8 cellular contexts compared by ENCODE assay signal in the genomic region with DNA sequence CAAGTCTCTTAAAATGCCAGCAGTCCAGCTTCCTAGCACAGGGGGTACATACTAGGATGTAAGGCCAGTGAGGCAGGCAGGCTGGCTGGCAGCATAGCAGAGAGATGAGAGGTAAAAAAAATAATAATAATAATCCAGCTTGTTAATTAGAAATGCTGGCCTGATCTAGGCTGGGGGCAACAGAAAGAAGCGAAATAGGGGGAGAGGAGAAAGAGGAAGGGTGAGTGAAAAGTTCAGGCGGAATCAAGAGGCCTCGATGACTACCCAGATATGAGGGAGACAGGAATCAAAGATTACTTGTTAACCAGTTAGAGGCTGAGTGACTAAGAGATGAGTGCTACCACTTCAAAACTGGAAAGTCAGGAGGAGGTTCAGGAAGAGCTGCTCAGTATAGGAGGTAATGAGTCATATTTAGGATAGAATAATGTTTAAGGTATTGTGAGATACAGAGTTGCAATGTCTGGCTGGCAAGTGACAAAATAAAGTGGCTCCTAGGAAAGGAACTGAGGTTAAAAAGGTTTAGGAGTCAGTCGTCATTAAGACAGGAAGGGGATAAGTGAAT. TPM values are rescaled to one million over a fixed set of nuclear protein-coding genes. Genes with fewer than 3 reads are reported as not detected.
A peak's percentile ranks its signal among the peaks of the same experiment; 100 is the strongest.
DNase-seq lines count a peak whose midpoint lies in the region; ATAC-seq and TF ChIP-seq lines count a peak whose summit lies in the region.

No MANE protein-coding gene starts in this region.

- H3K27ac ChIP-seq in AG04450 (ENCODE audit: low read depth, low read length), result peak overlapping the region; percentile 67

- peak overlapping the region; percentile 4 for H3K27ac Mint-ChIP-seq in activated B cell treated with CpG ODN at 0.5 μM for 24 hours

- no peak for TF ChIP-seq CTCF in AG04450 (IDR thresholded peaks at IDR 0.05; ENCODE audit: low read depth, low read length)
- no peak for TF ChIP-seq CTCF in activated B cell treated with CpG ODN at 0.5 μM for 24 hours (IDR thresholded peaks at IDR 0.05)
- TF ChIP-seq CTCF in lower leg skin (IDR thresholded peaks at IDR 0.05), result no peak

- peaks cover 35% of the 10 kb centered on the region for H3K36me3 Mint-ChIP-seq in activated B cell treated with CpG ODN at 0.5 μM for 24 hours (ENCODE audit: low read depth)

- no peaks in the 10 kb centered on the region for H3K36me3 ChIP-seq in iPS-15b (ENCODE audit: control insufficient read depth, insufficient read depth, low read length)

- POLR2A ChIA-PET in AG04450 (lab: Yijun Ruan, JAX) (interaction anchor here (0.5 kb wide), 1 partner anchor 138 kb away, joined by 4 read pairs; no protein-coding TSS in a partner anchor), activated B cell treated with CpG ODN at 0.5 μM for 24 hours (lab: Charles Lee) (interaction anchor here (1.7 kb wide), 1 partner anchor 127 kb away, joined by 4 read pairs; no protein-coding TSS in a partner anchor)

- H3K27me3 ChIP-seq in AG04450 (ENCODE audit: control insufficient read depth, insufficient read depth, low read length) (no peaks in the 10 kb centered on the region), iPS-15b (ENCODE audit: control insufficient read depth, insufficient read depth, low read length) (no peaks in the 10 kb centered on the region)

- no peak overlapping the region for H3K4me3 Mint-ChIP-seq in activated B cell treated with CpG ODN at 0.5 μM for 24 hours

- H3K9me3 ChIP-seq in AG04450 (ENCODE audit: control insufficient read depth, insufficient read depth, low read length) (no peaks in the 10 kb centered on the region), iPS-15b (ENCODE audit: control insufficient read depth, insufficient read depth, low read length) (no peaks in the 10 kb centered on the region)

- H3K9me3 Mint-ChIP-seq in activated B cell treated with CpG ODN at 0.5 μM for 24 hours, result no peaks in the 10 kb centered on the region

- H3K4me1 Mint-ChIP-seq in activated B cell treated with CpG ODN at 0.5 μM for 24 hours, result peaks cover 47% of the 10 kb centered on the region

- TF ChIP-seq POLR2A in lower leg skin (IDR thresholded peaks at IDR 0.05), result no peak

- H3K4me1 ChIP-seq in iPS-15b (ENCODE audit: control insufficient read depth, insufficient read depth, low read length), result no peaks in the 10 kb centered on the region

- H3K27me3 Mint-ChIP-seq in activated B cell treated with CpG ODN at 0.5 μM for 24 hours, result no peaks in the 10 kb centered on the region

- H3K9ac ChIP-seq in iPS-15b (ENCODE audit: low read depth, low read length), result peak overlapping the region; percentile 40

- DNase-seq in AG04450 (ENCODE audit: low read depth, low spot score), result no peak
- peak; percentile 94 for DNase-seq in HCEC 1CT
- no peak for DNase-seq in activated B cell treated with CpG ODN at 0.5 μM for 24 hours
- no peak for DNase-seq in NCI-H1048 (lab: John Stamatoyannopoulos, UW)
- no peak for DNase-seq in lower leg skin (ENCODE audit: low spot score in 2 of 2)
- DNase-seq in hepatic stellate cell (ENCODE audit: low spot score), result no peak

- no peak overlapping the region for H3K4me3 ChIP-seq in AG04450 (ENCODE audit: low read depth, low read length)
- H3K4me3 ChIP-seq in iPS-15b (ENCODE audit: low read depth, low read length), result no peak overlapping the region
- no peak overlapping the region for H3K4me3 ChIP-seq in lower leg skin (ENCODE audit: low read depth, poor library complexity, severe bottlenecking)

- ATAC-seq in activated B cell treated with CpG ODN at 0.5 μM for 24 hours (ENCODE audit: low read depth) (no peak), HG03378 (IDR thresholded peaks at IDR 0.05; ENCODE audit: unreplicated experiment) (no peak)

- intact Hi-C loops in activated B cell treated with CpG ODN at 0.5 μM for 24 hours (cut with micrococcal nuclease), result loop anchor here (1.0 to 10.0 kb wide), 6 partner anchors 14 to 1488 kb away; a partner anchor contains a TSS
- intact Hi-C loops in lower leg skin (cut with DNase I; ENCODE audit: low total_unique reads), result loop anchor here (10.0 kb wide), 1 partner anchor 332 kb away; no protein-coding TSS in a partner anchor

- 43 to 54% methylated on average over 4 of the region's 4 CpGs for WGBS in lower leg skin, 2 donors

- CTCF ChIA-PET in AG04450 (lab: Charles Lee) (interaction anchor here (0.6 to 5.8 kb wide), 34 partner anchors 9 to 446 kb away, joined by 3 to 133 read pairs (median 4); a partner anchor contains a TSS), activated B cell treated with CpG ODN at 0.5 μM for 24 hours (lab: Charles Lee) (interaction anchor here (0.9 to 3.4 kb wide), 11 partner anchors 9 to 237 kb away, joined by 3 to 46 read pairs (median 5); no protein-coding TSS in a partner anchor)

RNA-seq across cellular contexts. Expression of a gene that starts 2.8 kb away (rescaled TPM):
- 4.8 and 7.3 TPM in 2 replicates for polyA plus RNA-seq in AG04450 (2011; rRNA removed)
- 6.0 and 9.3 TPM in 2 replicates for polyA minus RNA-seq in AG04450 (2011; rRNA and poly(A)+ RNA removed)
- total RNA-seq in activated B cell treated with CpG ODN at 0.5 μM for 24 hours (11.8 and 12.4 TPM in 2 replicates), lower leg skin (10 to 100 TPM in 1 of 4 donors, 1 to 10 TPM in 3; 5.6 to 14.5 (median 9.2) TPM)

RNA-seq across cellular contexts. Expression of a gene that starts 28.2 kb away (rescaled TPM):
- 0.05 and 0.06 TPM in 2 replicates for polyA plus RNA-seq in AG04450 (2011; rRNA removed)
- not detected in 2 replicates for polyA minus RNA-seq in AG04450 (2011; rRNA and poly(A)+ RNA removed)
- total RNA-seq in activated B cell treated with CpG ODN at 0.5 μM for 24 hours (not detected in 2 replicates), lower leg skin (100 to 1,000 TPM in 1 of 4 donors, 10 to 100 TPM in 3; 48.2 to 164 (median 72.3) TPM)

Comparison
In these comparisons a context has a peak if more than half of its experiments do, and no peak if none do; other contexts are left out.
1. RNA of a gene that starts 28.2 kb away (total RNA-seq): 48.2 to 164 TPM in lower leg skin; not detected in activated B cell treated with CpG ODN at 0.5 μM for 24 hours; every median in the first group is over 10 times any median in the second.